14 cellular contexts compared by ENCODE assay signal in the genomic region with DNA sequence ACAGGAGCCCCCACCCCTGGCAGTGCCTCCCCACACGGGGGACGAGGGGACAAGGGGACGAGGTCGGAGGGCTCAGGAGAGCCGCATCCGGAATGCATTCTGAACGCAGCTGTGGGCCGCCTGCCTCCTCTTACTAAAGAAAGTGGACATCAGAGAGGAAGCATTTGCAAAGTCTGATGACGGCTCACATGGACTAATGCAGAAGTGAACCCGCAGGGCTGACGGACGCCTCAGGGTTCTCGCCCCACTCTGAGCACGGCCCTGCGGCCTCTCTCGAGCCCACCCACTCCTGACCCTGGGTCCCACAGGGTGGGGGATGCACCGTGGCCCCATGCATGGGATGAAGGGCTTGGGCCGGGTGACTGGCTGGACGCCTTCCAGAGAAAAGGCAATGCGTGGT. TPM values are rescaled to one million over a fixed set of nuclear protein-coding genes. Genes with fewer than 3 reads are reported as not detected.
DNase-seq lines count a peak whose midpoint lies in the region; ATAC-seq, FAIRE-seq and TF ChIP-seq lines count a peak whose summit lies in the region.
"Had no signal": no experiment of that assay in that cellular context is flagged by ENCODE, and none has a peak within 500 bp of the region (broad histone marks: within the 10 kb centered on the region; RNA-seq: fewer than 3 reads in every experiment).

No MANE protein-coding gene starts in this region.

- CTCF ChIA-PET in CD8-positive, alpha-beta T cell (lab: Charles Lee) = interaction anchor here (0.6 to 1.2 kb wide), 3 partner anchors 21 to 1072 kb away, joined by 3 to 4 read pairs (median 3); no protein-coding TSS in a partner anchor

- peaks cover 55% of the 10 kb centered on the region for H3K4me1 Mint-ChIP-seq in CD8-positive, alpha-beta T cell (ENCODE audit: low read depth)

- H3K36me3 ChIP-seq in CD8-positive, alpha-beta T cell (ENCODE audit: insufficient read depth, low read length) = no peaks in the 10 kb centered on the region
- H3K36me3 ChIP-seq in RWPE2 (ENCODE audit: low read depth) = peaks cover 51% of the 10 kb centered on the region
- H3K36me3 ChIP-seq: breast epithelium had no signal

- peak in 4 of 7 experiments; percentile 3 to 23 (median 6) for DNase-seq in CD8-positive, alpha-beta T cell
- peak; percentile 56 for DNase-seq in RWPE2 (ENCODE audit: low spot score)
- peak; percentile 18 for DNase-seq in left ventricle myocardium superior
- DNase-seq in sciatic nerve (ENCODE audit: low spot score) = peak; percentile 57
- DNase-seq in activated naive CD4-positive, alpha-beta T cell treated with anti-CD3 and anti-CD28 coated beads, Interleukin-2, amount 50 U/mL, for 16 hours = no peak
- DNase-seq in foreskin melanocyte = no peak
- no peak for DNase-seq in DMS 273 (lab: John Stamatoyannopoulos, UW; ENCODE audit: unreplicated experiment)
- DNase-seq in RCC 7860 (ENCODE audit: low spot score) = no peak
- DNase-seq: erythroblast, KG1, NCI-H2081 had no signal

- POLR2A ChIA-PET in CD8-positive, alpha-beta T cell (lab: Charles Lee) = interaction anchor here (0.6 kb wide), 1 partner anchor 19 kb away, joined by 3 read pairs; no protein-coding TSS in a partner anchor

- H3K9me3 ChIP-seq in CD8-positive, alpha-beta T cell (ENCODE audit: low read length) = no peaks in the 10 kb centered on the region
- H3K9me3 ChIP-seq in RWPE2 (ENCODE audit: severe bottlenecking) = no peaks in the 10 kb centered on the region
- H3K9me3 ChIP-seq: breast epithelium had no signal

- H3K4me3 ChIP-seq in CD8-positive, alpha-beta T cell (ENCODE audit: low read depth, low read length) = no peak overlapping the region
- no peak overlapping the region for H3K4me3 ChIP-seq in RWPE2 (ENCODE audit: severe bottlenecking)
- H3K4me3 ChIP-seq: breast epithelium had no signal

- H3K27me3 ChIP-seq in CD8-positive, alpha-beta T cell (ENCODE audit: insufficient read depth, low read length) = no peaks in the 10 kb centered on the region
- no peaks in the 10 kb centered on the region for H3K27me3 ChIP-seq in RWPE2 (ENCODE audit: insufficient read depth, poor library complexity, severe bottlenecking)
- H3K27me3 ChIP-seq: breast epithelium had no signal

- peaks cover 42% of the 10 kb centered on the region for H3K36me3 Mint-ChIP-seq in CD8-positive, alpha-beta T cell

- no peak for FAIRE-seq in RCC 7860 (lab: Jason Lieb, UNC)

- H3K27ac Mint-ChIP-seq in CD8-positive, alpha-beta T cell = no peak overlapping the region
- H3K27ac Mint-ChIP-seq: T-helper 1 cell treated with Interleukin-12 subunit alpha and Interleukin-12 subunit beta and Interleukin-4 antibody, amounts not matched to agents 30 μg/mL and 1 μg/mL, for 36 hours had no signal

- no peak for TF ChIP-seq CTCF in CD8-positive, alpha-beta T cell (IDR thresholded peaks at IDR 0.05)
- no peak for TF ChIP-seq CTCF in RWPE2 (IDR thresholded peaks at IDR 0.05; ENCODE audit: poor library complexity, severe bottlenecking)

- H3K4me1 ChIP-seq in CD8-positive, alpha-beta T cell (ENCODE audit: insufficient read depth, low read length) = peaks cover 65% of the 10 kb centered on the region
- peaks cover 19% of the 10 kb centered on the region for H3K4me1 ChIP-seq in RWPE2 (ENCODE audit: insufficient read depth, poor library complexity, severe bottlenecking)
- H3K4me1 ChIP-seq: breast epithelium had no signal

- H3K9me3 Mint-ChIP-seq in CD8-positive, alpha-beta T cell = no peaks in the 10 kb centered on the region
- H3K9me3 Mint-ChIP-seq: T-helper 1 cell treated with Interleukin-12 subunit alpha and Interleukin-12 subunit beta and Interleukin-4 antibody, amounts not matched to agents 30 μg/mL and 1 μg/mL, for 36 hours had no signal

- no peak for ATAC-seq in CD8-positive, alpha-beta T cell
- ATAC-seq in RWPE2 (ENCODE audit: low read depth) (no peak), left ventricle myocardium superior (no peak), sciatic nerve (no peak)

- no peaks in the 10 kb centered on the region for H3K27me3 Mint-ChIP-seq in CD8-positive, alpha-beta T cell (ENCODE audit: low read depth)

- intact Hi-C loops in CD8-positive, alpha-beta T cell (cut with DNase I, micrococcal nuclease) = no loop called here
- intact Hi-C loops in left ventricle myocardium superior (cut with micrococcal nuclease) = no loop called here
- intact Hi-C loops in sciatic nerve (cut with DNase I) = no loop called here

- no peak overlapping the region for H3K4me3 Mint-ChIP-seq in CD8-positive, alpha-beta T cell
- H3K4me3 Mint-ChIP-seq: T-helper 1 cell treated with Interleukin-12 subunit alpha and Interleukin-12 subunit beta and Interleukin-4 antibody, amounts not matched to agents 30 μg/mL and 1 μg/mL, for 36 hours had no signal

- H3K27ac ChIP-seq in CD8-positive, alpha-beta T cell (ENCODE audit: low read depth, low read length) = no peak overlapping the region
- H3K27ac ChIP-seq in RWPE2 (ENCODE audit: poor library complexity, severe bottlenecking) = peak overlapping the region; percentile 69
- H3K27ac ChIP-seq: breast epithelium, C4-2B had no signal

RNA-seq across cellular contexts. Expression of gene LPCAT1, which starts 5.9 kb away (rescaled TPM):
- total RNA-seq in CD8-positive, alpha-beta T cell = 10 to 100 TPM; 28.8 to 29.1 TPM
- total RNA-seq in left ventricle myocardium superior (13.4 TPM), sciatic nerve (44.4 TPM)

Comparison
In these comparisons a context has a peak if more than half of its experiments do, and no peak if none do; other contexts are left out.
1. DNase-seq: peak in CD8-positive, alpha-beta T cell (4 of 7), RWPE2 (single experiment), left ventricle myocardium superior (single experiment) and sciatic nerve (single experiment); none in activated naive CD4-positive, alpha-beta T cell treated with anti-CD3 and anti-CD28 coated beads, Interleukin-2, amount 50 U/mL, for 16 hours (single experiment), foreskin melanocyte (single experiment), DMS 273 (single experiment) and RCC 7860 (single experiment).